In genomic region chr21:34988139-34988538, GRCh38 we compare ENCODE assay signal across 17 cellular contexts.
A peak's percentile ranks its signal among the peaks of the same experiment; 100 is the strongest.
DNase-seq lines count a peak whose midpoint lies in the region; ATAC-seq and TF ChIP-seq lines count a peak whose summit lies in the region.
"Had no signal": no experiment of that assay in that cellular context is flagged by ENCODE, and none has a peak within 500 bp of the region (broad histone marks: within the 10 kb centered on the region; RNA-seq: fewer than 3 reads in every experiment).

No MANE protein-coding gene starts in this region.

- no peak overlapping the region for H3K9ac ChIP-seq in IMR-90 (ENCODE audit: low read depth, low read length)
- H3K9ac ChIP-seq: neural progenitor cell had no signal

- 0 out of 2 replicates have a peak overlapping the region, but pooled peaks have one; percentile 57 for H3K14ac ChIP-seq in IMR-90 (replicated peaks; ENCODE audit: low read depth, low read length)

- H3K27ac ChIP-seq in IMR-90 (ENCODE audit: insufficient read depth, low read length): no peak overlapping the region
- H3K27ac ChIP-seq: HL-60, neural progenitor cell, SK-N-MC had no signal

- peak overlapping the region; percentile 62 for H4K91ac ChIP-seq in IMR-90 (ENCODE audit: insufficient read depth, low read depth, low read length)

- no peak for TF ChIP-seq POLR2A in IMR-90 (IDR thresholded peaks at IDR 0.05; ENCODE audit: low read depth, low read length)

- H3K27ac Mint-ChIP-seq in activated naive CD8-positive, alpha-beta T cell: peak overlapping the region; percentile 98
- H3K27ac Mint-ChIP-seq in nephron progenitor cell: no peak overlapping the region

- H3K56ac ChIP-seq in IMR-90 (ENCODE audit: extremely low read depth, insufficient read depth, low read length): no peak overlapping the region

- no peaks in the 10 kb centered on the region for H3K27me3 Mint-ChIP-seq in activated naive CD8-positive, alpha-beta T cell
- H3K27me3 Mint-ChIP-seq in nephron progenitor cell (ENCODE audit: low read depth, poor library complexity): peaks cover 21% of the 10 kb centered on the region

- H3K4ac ChIP-seq in IMR-90 (ENCODE audit: low read depth, low read length): peak overlapping the region; percentile 92

- TF ChIP-seq CTCF in IMR-90 (conservative IDR thresholded peaks at IDR 0.05; ENCODE audit: low read depth, low read length) (no peak), nephron progenitor cell (IDR thresholded peaks at IDR 0.05) (no peak)

- peak overlapping the region; percentile 73 for H3K4me3 Mint-ChIP-seq in activated naive CD8-positive, alpha-beta T cell
- no peak overlapping the region for H3K4me3 Mint-ChIP-seq in nephron progenitor cell
- H3K4me3 Mint-ChIP-seq: neural progenitor cell had no signal

- H2BK5ac ChIP-seq in IMR-90 (ENCODE audit: low read depth, low read length, poor library complexity, severe bottlenecking): no peak overlapping the region

- H3K4me1 Mint-ChIP-seq in activated naive CD8-positive, alpha-beta T cell (ENCODE audit: low read depth): peaks cover 85% of the 10 kb centered on the region
- peaks cover 34% of the 10 kb centered on the region for H3K4me1 Mint-ChIP-seq in nephron progenitor cell

- ATAC-seq in IMR-90 (ENCODE audit: low read depth) (no peak), HG02981 (IDR thresholded peaks at IDR 0.05; ENCODE audit: unreplicated experiment) (no peak), GM18873 (IDR thresholded peaks at IDR 0.05; ENCODE audit: low FRiP score, unreplicated experiment) (no peak)
- ATAC-seq: sciatic nerve had no signal

- H3K23ac ChIP-seq in IMR-90 (ENCODE audit: low read depth, low read length): 0 out of 2 replicates have a peak overlapping the region, but pooled peaks have one; percentile 16

- H2AFZ ChIP-seq in IMR-90 (replicated peaks; ENCODE audit: low read length, poor library complexity): no peak overlapping the region
- H2AFZ ChIP-seq: neural progenitor cell had no signal

- whole genome bisulfite sequencing in IMR-90 (ENCODE audit: extremely low coverage in 2 of 2, insufficient read length in 1 of 2), 2 experiments: 100% methylated on average over 4 of the region's 8 CpGs; no CpG with 5 or more reads in 1 of the 2 experiments

- no peaks in the 10 kb centered on the region for H3K36me3 ChIP-seq in IMR-90 (ENCODE audit: control insufficient read depth, insufficient read depth, low read length)
- no peaks in the 10 kb centered on the region; the same call in 1 of the 2 replicates for H3K36me3 ChIP-seq in MG63
- H3K36me3 ChIP-seq: neural progenitor cell, stomach had no signal

- H2AK5ac ChIP-seq in IMR-90 (ENCODE audit: low read depth, low read length): peak overlapping the region; percentile 70

- H2AK9ac ChIP-seq in IMR-90 (replicated peaks; ENCODE audit: low read depth, low read length, poor library complexity): no peak overlapping the region

- peaks cover 0 to 21% of the 10 kb centered on the region in 2 experiments; a peak in 2 of 4 replicates for H3K79me1 ChIP-seq in IMR-90 (ENCODE audit: low read depth in 1 of 2, low read length in 2 of 2)

- in situ Hi-C loops in IMR-90 (cut with MboI; ENCODE audit: low sequenced_read_pairs): no loop called here

- H3K4me1 ChIP-seq in IMR-90 (ENCODE audit: control insufficient read depth, insufficient read depth, low read length): peaks cover 11% of the 10 kb centered on the region
- H3K4me1 ChIP-seq: neural progenitor cell had no signal

- dilution Hi-C loops in IMR-90 (cut with HindIII; ENCODE audit: low sequenced_read_pairs, unreplicated experiment): no loop called here

- DNase-seq in NCI-H146 (lab: John Stamatoyannopoulos, UW): peak; percentile 29
- DNase-seq in NCI-H146 treated with DMSO at 0.1 percent for 48 hours (lab: John Stamatoyannopoulos, UW; ENCODE audit: unreplicated experiment): no peak
- DNase-seq in IMR-90: no peak
- peak; percentile 10 for DNase-seq in nephron progenitor cell
- no peak for DNase-seq in MG63
- DNase-seq: activated CD8-positive, alpha-beta memory T cell treated with anti-CD3 and anti-CD28 coated beads, Interleukin-2, amount 50 U/mL, for 48 hours; DMS153; NCI-H2227 treated with DMSO at 0.1 percent for 48 hours; OCI-M1; stomach had no signal

- no peaks in the 10 kb centered on the region for H3K9me3 Mint-ChIP-seq in activated naive CD8-positive, alpha-beta T cell (ENCODE audit: low read depth)
- H3K9me3 Mint-ChIP-seq in nephron progenitor cell: no peaks in the 10 kb centered on the region
- H3K9me3 Mint-ChIP-seq: neural progenitor cell had no signal

- peak overlapping the region; percentile 50; the same call in 1 of the 3 replicates for H2BK15ac ChIP-seq in IMR-90 (ENCODE audit: low read depth, low read length)

- POLR2A ChIA-PET in IMR-90 (lab: Charles Lee; ENCODE audit: unreplicated experiment): no interaction called here

- CTCF ChIA-PET in IMR-90 (lab: Yijun Ruan, JAX): no interaction called here

- H3K9me3 ChIP-seq in IMR-90 (ENCODE audit: control insufficient read depth, insufficient read depth, low read length) (no peaks in the 10 kb centered on the region), MG63 (no peaks in the 10 kb centered on the region)
- H3K9me3 ChIP-seq: stomach had no signal

- H4K8ac ChIP-seq in IMR-90 (ENCODE audit: low read depth in 2 of 2, low read length in 2 of 2): no peak overlapping the region; a peak in 1 of 4 replicates

- intact Hi-C loops in IMR-90 (cut with micrococcal nuclease): no loop called here

- H4K5ac ChIP-seq in IMR-90 (ENCODE audit: low read depth, low read length): no peak overlapping the region

- peaks cover 7% of the 10 kb centered on the region for H3K36me3 Mint-ChIP-seq in activated naive CD8-positive, alpha-beta T cell
- no peaks in the 10 kb centered on the region for H3K36me3 Mint-ChIP-seq in nephron progenitor cell (ENCODE audit: low read depth)
- H3K36me3 Mint-ChIP-seq: neural progenitor cell had no signal

- no peak overlapping the region for H3K4me3 ChIP-seq in IMR-90 (ENCODE audit: insufficient read depth, low read depth, low read length)
- H3K4me3 ChIP-seq in MG63: no peak overlapping the region
- H3K4me3 ChIP-seq: neural progenitor cell, SK-N-MC, stomach had no signal

- H3K18ac ChIP-seq in IMR-90 (ENCODE audit: low read depth, low read length): no peak overlapping the region

- TF ChIP-seq RAD21 in IMR-90 (IDR thresholded peaks at IDR 0.05; ENCODE audit: low read length): no peak

- peak overlapping the region; percentile 9; the same call in 1 of the 2 replicates for H2BK20ac ChIP-seq in IMR-90 (ENCODE audit: low read depth, low read length)

- no TSS peak for BruUV-seq in IMR-90 (replicated peaks; lab: Mats Ljungman, UMichigan)

- H3K9me1 ChIP-seq in IMR-90 (ENCODE audit: insufficient read depth, low read length): peaks cover 23% of the 10 kb centered on the region

- H4K20me1 ChIP-seq in IMR-90 (ENCODE audit: insufficient read depth, low read length): no peaks in the 10 kb centered on the region

- H3K27me3 ChIP-seq in IMR-90 (ENCODE audit: control insufficient read depth, insufficient read depth, low read length) (no peaks in the 10 kb centered on the region), MG63 (no peaks in the 10 kb centered on the region)
- H3K27me3 ChIP-seq: stomach had no signal

- H2BK120ac ChIP-seq in IMR-90 (ENCODE audit: low read depth, low read length): peak overlapping the region; percentile 85; the same call in 1 of the 2 replicates

- H3K4me2 ChIP-seq in IMR-90 (ENCODE audit: low read depth, low read length): no peak overlapping the region
- H3K4me2 ChIP-seq: neural progenitor cell had no signal

TF ChIP-seq in IMR-90, 13 proteins besides CTCF, POLR2A, EP300 and RAD21:
- TF ChIP-seq RCOR1 (IDR thresholded peaks at IDR 0.05; ENCODE audit: insufficient replicate concordance, low read length): no peak
- no peak for TF ChIP-seq NFE2L2 (IDR thresholded peaks at IDR 0.05; ENCODE audit: low read depth, low read length)
- no peak for TF ChIP-seq MXI1 (IDR thresholded peaks at IDR 0.05; ENCODE audit: borderline replicate concordance, low read depth, low read length)
- no peak for TF ChIP-seq MAFK (IDR thresholded peaks at IDR 0.05; ENCODE audit: low read depth, low read length)
- no peak for TF ChIP-seq ELK1 (IDR thresholded peaks at IDR 0.05; ENCODE audit: borderline replicate concordance, low read depth, low read length)
- TF ChIP-seq BHLHE40 (IDR thresholded peaks at IDR 0.05; ENCODE audit: low read depth, low read length): no peak
- no peak for TF ChIP-seq CHD1 (IDR thresholded peaks at IDR 0.05; ENCODE audit: low read depth, low read length)
- TF ChIP-seq RFX5 (IDR thresholded peaks at IDR 0.05; ENCODE audit: low read depth, low read length): no peak
- TF ChIP-seq MAZ (IDR thresholded peaks at IDR 0.05; ENCODE audit: borderline replicate concordance, low read depth, low read length): no peak
- TF ChIP-seq USF2 (IDR thresholded peaks at IDR 0.05; ENCODE audit: low read depth, low read length): no peak
- TF ChIP-seq CEBPB (IDR thresholded peaks at IDR 0.05; ENCODE audit: low read depth, low read length): no peak
- no peak for TF ChIP-seq FOS (IDR thresholded peaks at IDR 0.05; ENCODE audit: low read depth, low read length)

Comparison
In these comparisons a context has a peak if more than half of its experiments do, and no peak if none do; other contexts are left out.
1. DNase-seq: peak in NCI-H146 (single experiment) and nephron progenitor cell (single experiment); none in NCI-H146 treated with DMSO at 0.1 percent for 48 hours (single experiment), IMR-90 (single experiment) and MG63 (single experiment).